In the genomic region with DNA sequence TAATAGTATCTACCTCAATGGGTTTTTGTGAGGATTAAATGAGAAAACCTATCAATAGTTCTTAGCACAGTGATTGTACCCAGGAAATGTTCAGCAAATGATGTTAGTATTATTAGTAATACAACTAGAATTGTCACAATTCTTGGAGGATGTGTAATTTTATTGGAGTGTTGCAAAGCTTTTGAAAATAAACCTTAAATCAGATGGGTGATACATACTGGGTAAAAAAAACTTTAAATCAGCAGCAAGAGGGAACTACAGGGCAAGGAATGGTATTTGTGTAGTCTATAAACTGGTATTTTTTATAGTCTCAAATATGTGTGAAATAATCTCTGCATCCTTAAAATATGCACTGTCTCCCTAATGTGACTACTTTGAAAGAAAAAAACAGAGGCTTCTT, we compare ENCODE assay signal across 22 cellular contexts.
"Had no signal": no experiment of that assay in that cellular context is flagged by ENCODE, and none has a peak within 500 bp of the region (broad histone marks: within the 10 kb centered on the region; RNA-seq: fewer than 3 reads in every experiment).

No MANE protein-coding gene starts in this region.

- H3K4me1 Mint-ChIP-seq: activated CD4-positive, alpha-beta memory T cell treated with anti-CD3 and anti-CD28 coated beads, Interleukin-2, amount 10 ng/mL, durations not matched to agents 7 days and 5 days; activated CD8-positive, alpha-beta memory T cell treated with anti-CD3 and anti-CD28 coated beads, Interleukin-2, amount 10 ng/mL, durations not matched to agents 7 days and 5 days; activated naive CD8-positive, alpha-beta T cell treated with anti-CD3 and anti-CD28 coated beads for 36 hours; activated T-helper 17 cell treated with anti-CD3 and anti-CD28 coated beads, Interleukin-2, amount 50 U/mL, for 72 hours; nephron had no signal

- H3K36me3 ChIP-seq: cardiac muscle cell, left lung, tibial artery had no signal

- H3K9me3 ChIP-seq: left lung, tibial artery had no signal

- H3K36me3 Mint-ChIP-seq: activated CD8-positive, alpha-beta memory T cell treated with anti-CD3 and anti-CD28 coated beads, Interleukin-2, amount 10 ng/mL, durations not matched to agents 7 days and 5 days; activated naive CD8-positive, alpha-beta T cell treated with anti-CD3 and anti-CD28 coated beads for 36 hours; mesothelial cell of epicardium had no signal

- H3K27me3 ChIP-seq: cardiac muscle cell, left lung, tibial artery had no signal

- H3K9me3 Mint-ChIP-seq: activated CD4-positive, alpha-beta memory T cell treated with anti-CD3 and anti-CD28 coated beads, Interleukin-2, amount 10 ng/mL, durations not matched to agents 7 days and 5 days; activated naive CD8-positive, alpha-beta T cell treated with anti-CD3 and anti-CD28 coated beads for 36 hours; activated T-helper 17 cell treated with anti-CD3 and anti-CD28 coated beads, Interleukin-2, amount 50 U/mL, for 72 hours; effector memory CD8-positive, alpha-beta T cell had no signal

- H3K27me3 Mint-ChIP-seq: activated naive CD8-positive, alpha-beta T cell treated with anti-CD3 and anti-CD28 coated beads for 36 hours; activated T-helper 17 cell treated with anti-CD3 and anti-CD28 coated beads, Interleukin-2, amount 50 U/mL, for 72 hours; effector memory CD8-positive, alpha-beta T cell had no signal

- H3K4me3 ChIP-seq: cardiac muscle cell, left lung, tibial artery had no signal

- H3K4me1 ChIP-seq: left lung, tibial artery had no signal

- DNase-seq: activated CD4-positive, alpha-beta memory T cell treated with anti-CD3 and anti-CD28 coated beads, Interleukin-2, amount 10 ng/mL, durations not matched to agents 7 days and 5 days; activated CD4-positive, alpha-beta T cell treated with anti-CD3 and anti-CD28 coated beads for 48 hours; activated CD4-positive, CD25-positive, alpha-beta regulatory T cell; activated CD8-positive, alpha-beta memory T cell treated with anti-CD3 and anti-CD28 coated beads, Interleukin-2, amount 10 ng/mL, durations not matched to agents 7 days and 5 days; activated naive CD4-positive, alpha-beta T cell; activated naive CD8-positive, alpha-beta T cell treated with anti-CD3 and anti-CD28 coated beads for 36 hours; amygdala; effector memory CD8-positive, alpha-beta T cell; kidney; left lung; nucleus accumbens; posterior cingulate gyrus; stimulated activated CD4-positive, alpha-beta T cell treated with anti-CD3 and anti-CD28 coated beads, Interleukin-12 subunit alpha, Interleukin-12 subunit beta, amount 100 ng/mL, for 4 hours; stimulated activated CD4-positive, alpha-beta T cell treated with anti-CD3 and anti-CD28 coated beads, Interleukin-1b, Interleukin-23, amount 100 ng/mL, for 48 hours; stimulated activated naive CD4-positive, alpha-beta T cell treated with Interleukin-2 at 50 U/mL for 16 hours; substantia nigra; T1000; tibial artery had no signal

- H3K4me3 Mint-ChIP-seq: activated CD4-positive, alpha-beta memory T cell treated with anti-CD3 and anti-CD28 coated beads, Interleukin-2, amount 10 ng/mL, durations not matched to agents 7 days and 5 days; activated CD8-positive, alpha-beta memory T cell treated with anti-CD3 and anti-CD28 coated beads, Interleukin-2, amount 10 ng/mL, durations not matched to agents 7 days and 5 days; activated naive CD8-positive, alpha-beta T cell treated with anti-CD3 and anti-CD28 coated beads for 36 hours; activated T-helper 17 cell treated with anti-CD3 and anti-CD28 coated beads, Interleukin-2, amount 50 U/mL, for 72 hours; effector memory CD8-positive, alpha-beta T cell; mesothelial cell of epicardium; nephron had no signal

- H3K27ac ChIP-seq: cardiac muscle cell, left lung, tibial artery had no signal

- H3K27ac Mint-ChIP-seq: activated CD4-positive, alpha-beta memory T cell treated with anti-CD3 and anti-CD28 coated beads, Interleukin-2, amount 10 ng/mL, durations not matched to agents 7 days and 5 days; activated CD8-positive, alpha-beta memory T cell treated with anti-CD3 and anti-CD28 coated beads, Interleukin-2, amount 10 ng/mL, durations not matched to agents 7 days and 5 days; activated naive CD8-positive, alpha-beta T cell treated with anti-CD3 and anti-CD28 coated beads for 36 hours; activated T-helper 17 cell treated with anti-CD3 and anti-CD28 coated beads, Interleukin-2, amount 50 U/mL, for 72 hours; effector memory CD8-positive, alpha-beta T cell; mesothelial cell of epicardium; nephron had no signal

- ATAC-seq: activated CD8-positive, alpha-beta memory T cell treated with anti-CD3 and anti-CD28 coated beads, Interleukin-2, amount 10 ng/mL, durations not matched to agents 7 days and 5 days; activated T-helper 17 cell treated with anti-CD3 and anti-CD28 coated beads, Interleukin-2, amount 50 U/mL, for 72 hours; effector memory CD8-positive, alpha-beta T cell; left lung had no signal
